Comparison of ENCODE assay signal across 21 cellular contexts in the genomic region with DNA sequence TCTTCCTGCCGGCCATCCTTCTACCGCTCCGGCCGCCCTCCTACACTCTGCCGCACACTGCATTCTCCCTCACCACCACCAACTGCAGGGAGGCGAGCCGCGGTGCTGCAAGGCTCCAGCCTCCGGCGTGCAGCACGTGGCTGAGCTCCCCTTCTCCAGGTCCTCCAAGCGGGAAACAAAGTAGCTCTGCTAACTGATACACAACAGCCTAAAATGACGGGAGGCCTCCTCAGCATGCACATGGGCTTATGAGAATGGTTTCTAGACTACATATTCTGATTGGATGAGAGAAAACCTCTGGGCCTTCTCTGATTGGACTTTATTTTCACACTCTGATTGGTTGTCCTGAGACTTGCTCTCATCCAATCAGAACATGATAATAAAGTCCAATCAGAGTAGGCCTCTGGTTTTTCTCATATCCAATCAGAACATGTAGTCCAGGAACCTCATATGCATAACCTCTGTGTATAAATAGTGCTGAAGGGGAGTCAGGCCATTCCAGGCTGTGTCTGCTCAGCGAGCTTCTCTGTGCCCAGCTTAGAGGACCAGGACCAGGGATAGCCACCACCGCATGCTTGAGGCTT. TPM values are rescaled to one million over a fixed set of nuclear protein-coding genes. Genes with fewer than 3 reads are reported as not detected.
A peak's percentile ranks its signal among the peaks of the same experiment; 100 is the strongest.
DNase-seq lines count a peak whose midpoint lies in the region; ATAC-seq and TF ChIP-seq lines count a peak whose summit lies in the region.
"Had no signal": no experiment of that assay in that cellular context is flagged by ENCODE, and none has a peak within 500 bp of the region (broad histone marks: within the 10 kb centered on the region; RNA-seq: fewer than 3 reads in every experiment).

No MANE protein-coding gene starts in this region.

- H3K9me3 ChIP-seq in iPS-18c (ENCODE audit: control insufficient read depth, insufficient read depth, low read length) (peaks cover 2% of the 10 kb centered on the region), MG63 (peaks cover 4% of the 10 kb centered on the region; the same call in 1 of the 2 replicates)
- H3K9me3 ChIP-seq: breast epithelium, right atrium auricular region had no signal

- H3K4me3 ChIP-seq in iPS-18c (ENCODE audit: insufficient read depth, low read depth, low read length) (peak overlapping the region; percentile 41; the same call in 1 of the 2 replicates), MG63 (no peak overlapping the region)
- H3K4me3 ChIP-seq: BLaER1 treated with 17β-estradiol and CSF1 and Interleukin-3, amounts not matched to agents 10 nM and 100 nM; breast epithelium; coronary artery; right atrium auricular region had no signal

- no peak for TF ChIP-seq CTCF in omental fat pad (IDR thresholded peaks at IDR 0.05)

- ATAC-seq in HG02938 (IDR thresholded peaks at IDR 0.05; ENCODE audit: unreplicated experiment) (no peak), omental fat pad (ENCODE audit: low FRiP score) (no peak)
- ATAC-seq: T-helper 17 cell had no signal

- H3K27me3 ChIP-seq in MG63: no peaks in the 10 kb centered on the region
- H3K27me3 ChIP-seq: BLaER1 treated with 17β-estradiol and CSF1 and Interleukin-3, amounts not matched to agents 10 nM and 100 nM; breast epithelium; right atrium auricular region had no signal

- peak; percentile 60 for DNase-seq in COR-L47 (lab: John Stamatoyannopoulos, UW)
- peak; percentile 4 for DNase-seq in NCI-H1048 (lab: John Stamatoyannopoulos, UW)
- peak; percentile 8 for DNase-seq in RPMI8226
- no peak for DNase-seq in MG63
- DNase-seq in hypothalamus (lab: John Stamatoyannopoulos, UW): no peak
- no peak for DNase-seq in omental fat pad (ENCODE audit: low spot score)
- DNase-seq: activated CD4-positive, alpha-beta T cell treated with anti-CD3 and anti-CD28 coated beads, Interleukin-2, amount 50 U/mL, for 48 hours; activated gamma-delta T cell; KBM-7; kidney; NCI-H2081 treated with DMSO at 0.1 percent for 48 hours; NCI-H524; SIG-M5; T-helper 17 cell; WERI-Rb-1 had no signal

- H3K36me3 ChIP-seq in MG63: no peaks in the 10 kb centered on the region
- H3K36me3 ChIP-seq: BLaER1 treated with 17β-estradiol and CSF1 and Interleukin-3, amounts not matched to agents 10 nM and 100 nM; breast epithelium; right atrium auricular region; WERI-Rb-1 had no signal

RNA-seq across cellular contexts. Expression of gene ZNF354B, which starts 27.0 kb away (rescaled TPM):
- total RNA-seq in MG63 (2014; rRNA removed; shearing (Covaris generic); ENCODE audit: low replicate concordance): 6.9 and 15.8 TPM in 2 replicates
- 10 to 100 TPM; 13.0 to 32.8 (median 22.8) TPM for total RNA-seq in omental fat pad

Comparison
In these comparisons a context has a peak if more than half of its experiments do, and no peak if none do; other contexts are left out.
1. DNase-seq: peak in COR-L47 (single experiment), NCI-H1048 (single experiment) and RPMI8226 (single experiment); none in MG63 (single experiment), hypothalamus (0 of 51) and omental fat pad (single experiment).